In genomic region chr5:151174612-151175101, GRCh38 we compare ENCODE assay signal across 9 cellular contexts. TPM values are rescaled to one million over a fixed set of nuclear protein-coding genes. Genes with fewer than 3 reads are reported as not detected.
DNase-seq lines count a peak whose midpoint lies in the region; ATAC-seq and TF ChIP-seq lines count a peak whose summit lies in the region.
"Had no signal": no experiment of that assay in that cellular context is flagged by ENCODE, and none has a peak within 500 bp of the region (broad histone marks: within the 10 kb centered on the region; RNA-seq: fewer than 3 reads in every experiment).

No MANE protein-coding gene starts in this region.

- H3K4me3 ChIP-seq in gastrocnemius medialis = no peak overlapping the region

- H3K27me3 ChIP-seq in gastrocnemius medialis = no peaks in the 10 kb centered on the region

- peaks cover 19 to 25% of the 10 kb centered on the region in 2 donors for H3K4me1 ChIP-seq in gastrocnemius medialis

- peak overlapping the region in 3 of 4 donors; percentile 25 to 74 (median 70) for H3K27ac ChIP-seq in gastrocnemius medialis

- in situ Hi-C loops in gastrocnemius medialis (cut with MboI; ENCODE audit: low sequenced_read_pairs in 4 of 4) = no loop called here

- no peak for TF ChIP-seq POLR2A in gastrocnemius medialis (IDR thresholded peaks at IDR 0.05)

- intact Hi-C loops in left cardiac atrium (cut with DNase I) = no loop called here
- intact Hi-C loops in gastrocnemius medialis (cut with DNase I; ENCODE audit: low total_unique reads) = loop anchor here (10.0 kb wide), 1 partner anchor 380 kb away; no protein-coding TSS in a partner anchor

- ATAC-seq in left cardiac atrium = peak; percentile 53 to 60
- peak; percentile 28 to 60 for ATAC-seq in gastrocnemius medialis
- ATAC-seq: effector memory CD8-positive, alpha-beta T cell had no signal

- peaks cover 0 to 6% of the 10 kb centered on the region in 2 donors for H3K36me3 ChIP-seq in gastrocnemius medialis

- TF ChIP-seq CTCF in gastrocnemius medialis (IDR thresholded peaks at IDR 0.05 in 4 of 5, conservative IDR thresholded peaks at IDR 0.05 in 1 of 5) = no peak

- H3K9me3 ChIP-seq in gastrocnemius medialis = no peaks in the 10 kb centered on the region

- peak; percentile 80 for DNase-seq in DMS 273 treated with DMSO at 0.1 percent for 48 hours (lab: John Stamatoyannopoulos, UW)
- DNase-seq in NCI-H2227 treated with DMSO at 0.1 percent for 48 hours (lab: John Stamatoyannopoulos, UW) = peak; percentile 71
- peak; percentile 42 for DNase-seq in left cardiac atrium
- DNase-seq in gastrocnemius medialis = peak in 1 of 2 donors; percentile 68
- DNase-seq in inferior parietal cortex (ENCODE audit: extremely low spot score) = no peak
- DNase-seq in mesenteric fat pad (ENCODE audit: low spot score) = no peak
- DNase-seq in NOMO-1 (lab: John Stamatoyannopoulos, UW; ENCODE audit: unreplicated experiment in 2 of 2) = no peak
- no peak for DNase-seq in stimulated activated CD4-positive, alpha-beta T cell treated with anti-CD3 and anti-CD28 coated beads, Interleukin-4, amount 100 ng/mL, for 1 hour
- DNase-seq: effector memory CD8-positive, alpha-beta T cell had no signal

RNA-seq across cellular contexts. Expression of gene ANXA6, which starts 17.1 kb away (rescaled TPM):
- total RNA-seq in left cardiac atrium (100 to 1,000 TPM; 218 to 220 TPM), gastrocnemius medialis (100 to 1,000 TPM in 3 of 4 donors, 10 to 100 TPM in 1; 91.6 to 164 (median 142) TPM), mesenteric fat pad (631 TPM)

RNA-seq across cellular contexts. Expression of gene CCDC69, which starts 49.2 kb away (rescaled TPM):
- 100 to 1,000 TPM; 148 to 161 TPM for total RNA-seq in left cardiac atrium
- 100 to 1,000 TPM in 3 of 4 donors, 10 to 100 TPM in 1; 93.4 to 128 (median 114) TPM for total RNA-seq in gastrocnemius medialis
- total RNA-seq in mesenteric fat pad = 184 TPM

Comparison
In these comparisons a context has a peak if more than half of its experiments do, and no peak if none do; other contexts are left out.
1. DNase-seq: peak in DMS 273 treated with DMSO at 0.1 percent for 48 hours (single experiment), NCI-H2227 treated with DMSO at 0.1 percent for 48 hours (single experiment) and left cardiac atrium (single experiment); none in inferior parietal cortex (single experiment), mesenteric fat pad (single experiment), NOMO-1 (0 of 2) and stimulated activated CD4-positive, alpha-beta T cell treated with anti-CD3 and anti-CD28 coated beads, Interleukin-4, amount 100 ng/mL, for 1 hour (single experiment).